Comparison of ENCODE assay signal across 20 cellular contexts in the genomic region with DNA sequence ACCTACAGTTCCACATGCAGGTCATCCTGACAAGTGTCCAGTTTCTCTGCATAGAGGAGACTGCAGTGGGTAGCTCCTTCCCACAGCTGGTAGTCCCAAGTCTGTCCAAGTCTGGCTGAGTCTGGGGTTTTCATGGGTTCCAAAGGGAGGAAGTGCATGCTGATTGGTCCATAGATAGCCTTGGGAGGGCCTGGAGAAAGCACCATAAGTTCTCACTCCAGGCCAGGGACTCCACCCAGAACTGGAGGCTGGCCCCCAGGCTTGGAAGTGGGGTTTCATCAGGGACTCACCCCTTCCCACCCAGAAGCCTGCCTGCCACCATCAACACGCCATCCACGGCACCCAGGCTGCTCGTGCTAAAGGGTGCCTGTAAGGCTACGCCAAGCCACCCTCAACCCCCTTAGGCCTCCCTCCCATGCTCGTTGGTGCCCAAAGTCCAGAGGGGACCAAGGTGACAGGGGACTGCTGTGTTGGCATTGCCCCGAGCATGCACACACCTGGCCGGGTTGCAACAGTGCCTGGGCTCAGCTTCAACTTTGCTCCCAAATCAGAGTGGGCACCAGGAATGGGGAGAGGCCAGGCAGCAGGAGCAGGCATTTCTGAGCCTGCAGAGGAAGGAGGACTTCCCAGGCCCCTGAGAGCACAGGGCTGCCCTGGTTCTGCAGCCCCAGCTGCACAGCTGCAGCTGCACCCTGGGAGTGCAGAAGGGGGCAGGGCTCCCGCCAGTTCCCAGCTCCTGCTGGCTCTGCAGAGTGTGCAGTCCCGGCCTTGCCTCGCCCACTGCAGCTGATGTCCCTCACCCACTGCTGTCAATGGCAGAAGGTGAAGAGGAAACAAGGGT.
"Had no signal": no experiment of that assay in that cellular context is flagged by ENCODE, and none has a peak within 500 bp of the region (broad histone marks: within the 10 kb centered on the region; RNA-seq: fewer than 3 reads in every experiment).

No MANE protein-coding gene starts in this region.

- H3K9ac ChIP-seq: parathyroid adenoma had no signal

- H3K27me3 ChIP-seq: ascending aorta, right lobe of liver had no signal

- H3K27me3 Mint-ChIP-seq: activated CD4-positive, alpha-beta T cell treated with anti-CD3 and anti-CD28 coated beads, Interleukin-2, amount 10 ng/mL, durations not matched to agents 24 days and 14 days had no signal

- H3K27ac ChIP-seq: ascending aorta, left ventricle myocardium inferior, parathyroid adenoma, right lobe of liver, thoracic aorta had no signal

- ATAC-seq: activated CD8-positive, alpha-beta T cell treated with anti-CD3 and anti-CD28 coated beads, Interleukin-2, amount 10 ng/mL, durations not matched to agents 7 days and 5 days had no signal

- H3K79me2 ChIP-seq: parathyroid adenoma had no signal

- H3K9me3 Mint-ChIP-seq: activated CD4-positive, alpha-beta T cell treated with anti-CD3 and anti-CD28 coated beads, Interleukin-2, amount 10 ng/mL, durations not matched to agents 24 days and 14 days; activated naive CD4-positive, alpha-beta T cell treated with anti-CD3 and anti-CD28 coated beads for 36 hours; activated T-cell treated with anti-CD3 and anti-CD28 coated beads, Interleukin-2, amount 50 U/mL, for 4 hours had no signal

- H3K36me3 ChIP-seq: ascending aorta, left ventricle myocardium inferior, right lobe of liver, thoracic aorta had no signal

- H3K4me1 ChIP-seq: ascending aorta, left ventricle myocardium inferior, parathyroid adenoma, right lobe of liver had no signal

- H3K27ac Mint-ChIP-seq: activated CD4-positive, alpha-beta T cell treated with anti-CD3 and anti-CD28 coated beads, Interleukin-2, amount 10 ng/mL, durations not matched to agents 24 days and 14 days; activated CD8-positive, alpha-beta T cell treated with anti-CD3 and anti-CD28 coated beads, Interleukin-2, amount 10 ng/mL, durations not matched to agents 7 days and 5 days; activated naive CD4-positive, alpha-beta T cell treated with anti-CD3 and anti-CD28 coated beads for 36 hours had no signal

- H2AFZ ChIP-seq: parathyroid adenoma had no signal

- H3K4me3 Mint-ChIP-seq: activated CD4-positive, alpha-beta T cell treated with anti-CD3 and anti-CD28 coated beads, Interleukin-2, amount 10 ng/mL, durations not matched to agents 24 days and 14 days; activated CD8-positive, alpha-beta T cell treated with anti-CD3 and anti-CD28 coated beads, Interleukin-2, amount 10 ng/mL, durations not matched to agents 7 days and 5 days; activated naive CD4-positive, alpha-beta T cell treated with anti-CD3 and anti-CD28 coated beads for 36 hours; activated T-cell treated with anti-CD3 and anti-CD28 coated beads, Interleukin-2, amount 50 U/mL, for 4 hours had no signal

- H3K4me3 ChIP-seq: ascending aorta, left ventricle myocardium inferior, right lobe of liver, thoracic aorta had no signal

- DNase-seq: activated CD4-positive, alpha-beta T cell treated with anti-CD3 and anti-CD28 coated beads, Interleukin-2, amount 10 ng/mL, durations not matched to agents 24 days and 14 days; activated CD4-positive, CD25-positive, alpha-beta regulatory T cell; activated CD8-positive, alpha-beta memory T cell treated with anti-CD3 and anti-CD28 coated beads, Interleukin-2, amount 50 U/mL, for 4 hours; activated CD8-positive, alpha-beta T cell treated with anti-CD3 and anti-CD28 coated beads, Interleukin-2, amount 10 ng/mL, durations not matched to agents 7 days and 5 days; activated naive CD4-positive, alpha-beta T cell treated with anti-CD3 and anti-CD28 coated beads for 36 hours; activated T-cell treated with anti-CD3 and anti-CD28 coated beads, Interleukin-2, amount 50 U/mL, for 4 hours; cortex of kidney; erythroblast; foreskin melanocyte; hypothalamus; kidney glomerular epithelial cell; left ventricle myocardium inferior; mammary epithelial cell; right lobe of liver; small intestine; stimulated activated CD4-positive, alpha-beta T cell treated with anti-CD3 and anti-CD28 coated beads, Interleukin-15, amount 100 ng/mL, for 24 hours; stimulated activated CD4-positive, alpha-beta T cell treated with anti-CD3 and anti-CD28 coated beads, Interleukin-2, amount 100 ng/mL, for 48 hours had no signal

- H3K4me1 Mint-ChIP-seq: activated CD4-positive, alpha-beta T cell treated with anti-CD3 and anti-CD28 coated beads, Interleukin-2, amount 10 ng/mL, durations not matched to agents 24 days and 14 days had no signal

- H3K9me3 ChIP-seq: ascending aorta, left ventricle myocardium inferior, right lobe of liver, thoracic aorta had no signal
